Comparison of ENCODE assay signal across 8 cellular contexts in the genomic region with DNA sequence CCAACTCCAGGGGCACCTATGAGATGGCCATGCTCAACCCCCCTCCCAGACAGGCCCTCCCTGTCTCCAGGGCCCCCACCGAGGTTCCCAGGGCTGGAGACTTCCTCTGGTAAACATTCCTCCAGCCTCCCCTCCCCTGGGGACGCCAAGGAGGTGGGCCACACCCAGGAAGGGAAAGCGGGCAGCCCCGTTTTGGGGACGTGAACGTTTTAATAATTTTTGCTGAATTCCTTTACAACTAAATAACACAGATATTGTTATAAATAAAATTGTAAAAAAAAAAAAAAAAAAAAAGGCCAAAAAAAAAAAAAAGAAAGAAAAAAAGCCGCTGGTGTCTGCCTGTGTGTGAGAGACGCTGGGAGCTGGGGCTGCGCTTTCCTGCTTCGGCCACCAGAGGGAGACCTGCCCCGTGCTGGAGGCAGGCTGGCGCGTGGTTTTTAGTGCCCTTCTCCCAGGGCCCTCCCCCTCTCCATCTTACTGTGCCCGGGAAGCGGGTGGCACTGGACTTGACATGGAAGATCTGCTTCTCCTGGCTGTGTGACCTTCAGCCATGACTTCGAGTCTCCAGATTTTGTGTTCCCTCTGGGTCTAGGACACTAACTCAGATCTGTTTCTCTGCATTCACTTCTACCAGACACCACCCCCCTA. TPM values are rescaled to one million over a fixed set of nuclear protein-coding genes. Genes with fewer than 3 reads are reported as not detected.
DNase-seq lines count a peak whose midpoint lies in the region; ATAC-seq, FAIRE-seq and TF ChIP-seq lines count a peak whose summit lies in the region.

No MANE protein-coding gene starts in this region.

- DNase-seq in DMS 273 treated with DMSO at 0.1 percent for 48 hours (lab: John Stamatoyannopoulos, UW), result peak; percentile 36
- DNase-seq in NCI-H2227 treated with DMSO at 0.1 percent for 48 hours (lab: John Stamatoyannopoulos, UW), result peak; percentile 34
- DNase-seq in cardiac fibroblast (ENCODE audit: low read depth in 2 of 2), result peak; percentile 87 to 91
- no peak for DNase-seq in keratinocyte (ENCODE audit: low read depth, low spot score)
- peak; percentile 83 for DNase-seq in stimulated activated CD4-positive, alpha-beta T cell treated with anti-CD3 and anti-CD28 coated beads, Interleukin-1b, Interleukin-23, amount 100 ng/mL, for 48 hours

- FAIRE-seq in keratinocyte (lab: Jason Lieb, UNC), result peak; percentile 81

- peak overlapping the region; percentile 37 for H3K4me2 ChIP-seq in keratinocyte (ENCODE audit: control insufficient read depth, extremely low read depth, insufficient read depth, low read depth, low read length)

- H3K9ac ChIP-seq in keratinocyte (ENCODE audit: control insufficient read depth, extremely low read depth, insufficient read depth, low read length), result no peak overlapping the region

- peaks cover 29% of the 10 kb centered on the region for H3K4me1 ChIP-seq in keratinocyte (ENCODE audit: control insufficient read depth, extremely low read depth, insufficient read depth, low read length)

- H3K36me3 ChIP-seq in keratinocyte (ENCODE audit: control insufficient read depth in 2 of 2, extremely low read depth in 1 of 2, insufficient read depth in 2 of 2, low read length in 2 of 2), result peaks cover 0 to 7% of the 10 kb centered on the region in 2 experiments

- H3K79me2 ChIP-seq in keratinocyte (ENCODE audit: control insufficient read depth, insufficient read depth, low read length), result no peaks in the 10 kb centered on the region

- H3K27ac ChIP-seq in keratinocyte (ENCODE audit: control insufficient read depth, insufficient read depth, low read length), result peak overlapping the region; percentile 25

- no peaks in the 10 kb centered on the region for H3K9me3 ChIP-seq in keratinocyte (ENCODE audit: control insufficient read depth, low read depth, low read length)

- TF ChIP-seq CTCF in cardiac fibroblast (IDR thresholded peaks at IDR 0.05; ENCODE audit: low read depth, low read length) (peak; percentile 92), keratinocyte (optimal IDR thresholded peaks at IDR 0.05 in 1 of 3, IDR thresholded peaks at IDR 0.05 in 1 of 3, conservative IDR thresholded peaks at IDR 0.05 in 1 of 3; ENCODE audit: extremely low read depth in 1 of 3, insufficient read depth in 2 of 3, low read length in 3 of 3) (peak in 2 of 3 experiments; percentile 92 to 98)

- peaks cover 32% of the 10 kb centered on the region for H3K27me3 ChIP-seq in keratinocyte (ENCODE audit: control insufficient read depth, extremely low read depth, insufficient read depth, low read length)

- dilution Hi-C loops in keratinocyte (cut with MboI; ENCODE audit: extremely low pct_ligation_motif_present, low sequenced_read_pairs), result no loop called here

- H3K4me3 ChIP-seq in cardiac fibroblast (replicated peaks in 1 of 2; ENCODE audit: low read depth in 2 of 2, low read length in 2 of 2) (no peak overlapping the region), keratinocyte (ENCODE audit: control insufficient read depth in 2 of 3, extremely low read depth in 1 of 3, insufficient read depth in 2 of 3, low read depth in 1 of 3, low read length in 3 of 3) (peak overlapping the region in 1 of 3 experiments; percentile 23)

- ATAC-seq in HG02870 (IDR thresholded peaks at IDR 0.05; ENCODE audit: unreplicated experiment) (peak; percentile 47), GM18511 (IDR thresholded peaks at IDR 0.05; ENCODE audit: unreplicated experiment) (no peak)
- peak; percentile 67 to 69 for ATAC-seq in activated CD4-positive, CD25-positive, alpha-beta regulatory T cell treated with anti-CD3 and anti-CD28 coated beads, Interleukin-2, amount 50 U/mL, for 24 hours

- H3K9me1 ChIP-seq in keratinocyte (ENCODE audit: control insufficient read depth, extremely low read depth, insufficient read depth, low read length), result no peaks in the 10 kb centered on the region

- H4K20me1 ChIP-seq in keratinocyte (ENCODE audit: control insufficient read depth, extremely low read depth, insufficient read depth, low read length), result no peaks in the 10 kb centered on the region

- H2AFZ ChIP-seq in keratinocyte (ENCODE audit: control insufficient read depth, low read length), result no peak overlapping the region

RNA-seq across cellular contexts. Expression of a gene that starts 3.4 kb away (rescaled TPM):
- 0.97 to 1.4 TPM (median 1.2 TPM) in 3 replicates for polyA plus RNA-seq in keratinocyte
- polyA plus RNA-seq in keratinocyte (2011; ENCODE audit: low read depth), result 1.2 TPM
- polyA plus RNA-seq in keratinocyte (2011; cell fraction: cytosol; rRNA removed), result 0.66 and 1.9 TPM in 2 replicates
- polyA plus RNA-seq in keratinocyte (2011; cell fraction: nucleus; rRNA removed), result 1.7 and 2.1 TPM in 2 replicates
- polyA plus RNA-seq in keratinocyte (2012; ENCODE audit: low replicate concordance), result 4.3 and 9.2 TPM in 2 replicates
- polyA minus RNA-seq in keratinocyte, result 1.1 to 3.6 TPM (median 1.1 TPM) in 3 replicates
- polyA minus RNA-seq in keratinocyte (2011; cell fraction: cytosol; rRNA and poly(A)+ RNA removed), result 8.2 TPM
- polyA minus RNA-seq in keratinocyte (2011; cell fraction: nucleus; rRNA and poly(A)+ RNA removed), result 2.1 and 2.2 TPM in 2 replicates

RNA-seq across cellular contexts. Expression of a gene that starts 16.3 kb away (rescaled TPM):
- 84.0 to 180 TPM (median 128 TPM) in 3 replicates for polyA plus RNA-seq in keratinocyte
- polyA plus RNA-seq in keratinocyte (2011; ENCODE audit: low read depth), result 82.9 TPM
- polyA plus RNA-seq in keratinocyte (2011; cell fraction: cytosol; rRNA removed), result 78.8 and 160 TPM in 2 replicates
- 115 and 120 TPM in 2 replicates for polyA plus RNA-seq in keratinocyte (2011; cell fraction: nucleus; rRNA removed)
- 141 and 149 TPM in 2 replicates for polyA plus RNA-seq in keratinocyte (2012; ENCODE audit: low replicate concordance)
- polyA minus RNA-seq in keratinocyte, result 138 to 210 TPM (median 151 TPM) in 3 replicates
- polyA minus RNA-seq in keratinocyte (2011; cell fraction: cytosol; rRNA and poly(A)+ RNA removed), result 125 TPM
- 64.8 and 69.3 TPM in 2 replicates for polyA minus RNA-seq in keratinocyte (2011; cell fraction: nucleus; rRNA and poly(A)+ RNA removed)

RNA-seq across cellular contexts. Expression of a gene that starts 37.8 kb away (rescaled TPM):
- 0.27 to 0.94 TPM (median 0.62 TPM) in 3 replicates for polyA plus RNA-seq in keratinocyte
- polyA plus RNA-seq in keratinocyte (2011; ENCODE audit: low read depth), result 2.1 TPM
- 0.09 and 0.13 TPM in 2 replicates for polyA plus RNA-seq in keratinocyte (2011; cell fraction: cytosol; rRNA removed)
- polyA plus RNA-seq in keratinocyte (2011; cell fraction: nucleus; rRNA removed), result 1.4 and 3.6 TPM in 2 replicates
- 0.33 and 1.1 TPM in 2 replicates for polyA plus RNA-seq in keratinocyte (2012; ENCODE audit: low replicate concordance)
- 1.4 TPM in 1 of 3 replicates, not detected in the others for polyA minus RNA-seq in keratinocyte
- not detected for polyA minus RNA-seq in keratinocyte (2011; cell fraction: cytosol; rRNA and poly(A)+ RNA removed)
- polyA minus RNA-seq in keratinocyte (2011; cell fraction: nucleus; rRNA and poly(A)+ RNA removed), result 2.2 TPM in 1 of 2 replicates, not detected in the other
